Comparison of ENCODE assay signal across 7 cellular contexts in the genomic region with DNA sequence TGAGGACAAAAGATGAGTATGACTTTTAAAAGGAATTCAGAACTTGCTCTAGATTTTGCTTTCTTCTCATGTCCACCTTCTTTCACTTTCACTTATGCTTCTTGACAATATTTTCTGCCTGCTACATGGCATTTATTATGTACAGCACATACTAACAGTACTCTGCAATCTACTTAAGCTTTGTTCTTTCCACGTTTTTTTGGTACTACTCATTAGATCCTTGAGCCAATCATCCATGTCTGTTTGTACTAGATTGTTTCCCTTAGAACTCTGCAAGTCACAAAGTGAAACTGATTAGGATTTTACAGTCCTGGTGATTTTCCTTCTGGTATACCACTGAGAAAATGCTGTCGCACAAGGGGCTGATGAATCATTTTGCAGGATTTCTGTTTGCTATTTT.
DNase-seq lines count a peak whose midpoint lies in the region; ATAC-seq, FAIRE-seq and TF ChIP-seq lines count a peak whose summit lies in the region.

No MANE protein-coding gene starts in this region.

- peaks cover 27% of the 10 kb centered on the region for H3K79me2 ChIP-seq in Karpas-422 (ENCODE audit: low read length)

- H3K36me3 Mint-ChIP-seq in central memory CD8-positive, alpha-beta T cell (ENCODE audit: insufficient read depth) = peaks cover 15% of the 10 kb centered on the region
- no peaks in the 10 kb centered on the region for H3K36me3 Mint-ChIP-seq in osteocyte (ENCODE audit: unreplicated experiment)

- peaks cover 49% of the 10 kb centered on the region for H3K4me1 ChIP-seq in Karpas-422 (ENCODE audit: low read length)
- H3K4me1 ChIP-seq in esophagus squamous epithelium = peaks cover 9 to 32% (median 9%) of the 10 kb centered on the region in 3 donors

- H3K27ac Mint-ChIP-seq in central memory CD8-positive, alpha-beta T cell (ENCODE audit: low read depth) = peak overlapping the region; percentile 81
- H3K27ac Mint-ChIP-seq in osteocyte (ENCODE audit: unreplicated experiment) = peak overlapping the region; percentile 90

- H3K27me3 Mint-ChIP-seq in central memory CD8-positive, alpha-beta T cell = no peaks in the 10 kb centered on the region
- H3K27me3 Mint-ChIP-seq in osteocyte (ENCODE audit: unreplicated experiment) = no peaks in the 10 kb centered on the region

- H3K9me2 ChIP-seq in Karpas-422 (replicated peaks; ENCODE audit: insufficient read depth, low read length) = no peaks in the 10 kb centered on the region

- H2AFZ ChIP-seq in Karpas-422 (ENCODE audit: low read length) = no peak overlapping the region

- H4K20me1 ChIP-seq in Karpas-422 (ENCODE audit: insufficient read depth, low read depth, low read length) = no peaks in the 10 kb centered on the region

- H3K27me3 ChIP-seq in Karpas-422 (ENCODE audit: low read length) (no peaks in the 10 kb centered on the region), esophagus squamous epithelium (no peaks in the 10 kb centered on the region)

- WGBS in esophagus squamous epithelium, 2 donors = 4 to 8% methylated on average over 2 of the region's 2 CpGs

- peak overlapping the region; percentile 66 for H3K4me3 Mint-ChIP-seq in central memory CD8-positive, alpha-beta T cell
- peak overlapping the region; percentile 76 for H3K4me3 Mint-ChIP-seq in osteocyte (ENCODE audit: unreplicated experiment)

- peak; percentile 58 for ATAC-seq in GM21619 (IDR thresholded peaks at IDR 0.05; ENCODE audit: unreplicated experiment)
- ATAC-seq in central memory CD8-positive, alpha-beta T cell (replicated peaks; ENCODE audit: extremely low read depth, poor library complexity, severe bottlenecking) = peak; percentile 61

- H3K27ac ChIP-seq in Karpas-422 (ENCODE audit: low read length) = no peak overlapping the region
- peak overlapping the region in 2 of 4 donors; percentile 28 to 39 for H3K27ac ChIP-seq in esophagus squamous epithelium

- H3K36me3 ChIP-seq in Karpas-422 (ENCODE audit: insufficient read depth, low read length) (no peaks in the 10 kb centered on the region), esophagus squamous epithelium (no peaks in the 10 kb centered on the region)

- H3K4me3 ChIP-seq in Karpas-422 (ENCODE audit: low read length) (peak overlapping the region; percentile 53), esophagus squamous epithelium (peak overlapping the region in 2 of 4 donors; percentile 15 to 48)

- H3K9ac ChIP-seq in Karpas-422 (ENCODE audit: low read length) = peak overlapping the region; percentile 52

- intact Hi-C loops in esophagus squamous epithelium (cut with DNase I) = no loop called here

- DNase-seq in GM12891 (ENCODE audit: insufficient read length, low spot score) (no peak), Karpas-422 (peak; percentile 43), osteocyte (ENCODE audit: extremely low spot score, unreplicated experiment) (no peak), esophagus squamous epithelium (lab: John Stamatoyannopoulos, UW) (no peak), NK-92 (lab: John Stamatoyannopoulos, UW; ENCODE audit: unreplicated experiment) (no peak)
- no peak for DNase-seq in central memory CD8-positive, alpha-beta T cell (ENCODE audit: low spot score in 2 of 2)

- no peaks in the 10 kb centered on the region for H3K9me3 Mint-ChIP-seq in central memory CD8-positive, alpha-beta T cell
- no peaks in the 10 kb centered on the region for H3K9me3 Mint-ChIP-seq in osteocyte (ENCODE audit: unreplicated experiment)

- TF ChIP-seq POLR2A in GM12891 (IDR thresholded peaks at IDR 0.05; ENCODE audit: low read depth, low read length) (no peak), esophagus squamous epithelium (IDR thresholded peaks at IDR 0.05) (no peak)

- no peaks in the 10 kb centered on the region for H3K9me3 ChIP-seq in Karpas-422 (ENCODE audit: low read length)
- no peaks in the 10 kb centered on the region for H3K9me3 ChIP-seq in esophagus squamous epithelium

- TF ChIP-seq CTCF in osteocyte (IDR thresholded peaks at IDR 0.05) (no peak), esophagus squamous epithelium (IDR thresholded peaks at IDR 0.05) (no peak)

- FAIRE-seq in GM12891 (lab: Jason Lieb, UNC) = peak; percentile 71

- H3K4me2 ChIP-seq in Karpas-422 (ENCODE audit: low read depth, low read length, poor library complexity, severe bottlenecking) = peak overlapping the region; percentile 67

- H3K4me1 Mint-ChIP-seq in central memory CD8-positive, alpha-beta T cell = peaks cover 76% of the 10 kb centered on the region
- peaks cover 32% of the 10 kb centered on the region for H3K4me1 Mint-ChIP-seq in osteocyte (ENCODE audit: unreplicated experiment)

TF ChIP-seq in GM12891, 5 proteins besides CTCF, POLR2A, EP300 and RAD21:
- TF ChIP-seq POU2F2 (IDR thresholded peaks at IDR 0.05; ENCODE audit: low read depth, low read length) = no peak
- TF ChIP-seq POLR2AphosphoS5 (IDR thresholded peaks at IDR 0.05; ENCODE audit: low read depth, low read length) = no peak
- TF ChIP-seq PAX5 (IDR thresholded peaks at IDR 0.05; ENCODE audit: insufficient read depth, low read length, severe bottlenecking) = no peak
- TF ChIP-seq SPI1 (IDR thresholded peaks at IDR 0.05; ENCODE audit: low read depth, low read length) = no peak
- TF ChIP-seq TAF1 (IDR thresholded peaks at IDR 0.05; ENCODE audit: low read depth, low read length) = no peak
